ENCODE assay signal across 8 cellular contexts in genomic region chr19:36665832-36666231, GRCh38. TPM values are rescaled to one million over a fixed set of nuclear protein-coding genes. Genes with fewer than 3 reads are reported as not detected.
DNase-seq lines count a peak whose midpoint lies in the region; ATAC-seq and TF ChIP-seq lines count a peak whose summit lies in the region.

No MANE protein-coding gene starts in this region.

- H3K36me3 Mint-ChIP-seq in endodermal cell (ENCODE audit: low read depth) (peaks cover 35% of the 10 kb centered on the region), neural crest cell (ENCODE audit: low read depth) (peaks cover 60% of the 10 kb centered on the region)

- H3K27ac ChIP-seq in C4-2B (peak overlapping the region; percentile 65), endodermal cell (ENCODE audit: low read depth, low read length) (no peak overlapping the region)

- H3K4me3 ChIP-seq in NT2/D1 (ENCODE audit: insufficient read length, low read depth) (peak overlapping the region; percentile 93), endodermal cell (ENCODE audit: low read length) (peak overlapping the region; percentile 100)

- CTCF ChIA-PET in HEK293T (lab: Yijun Ruan, JAX) = no interaction called here

- H3K9me3 ChIP-seq in NT2/D1 (ENCODE audit: insufficient read depth, low read length) = no peaks in the 10 kb centered on the region
- H3K9me3 ChIP-seq in endodermal cell (ENCODE audit: control insufficient read depth, low read length) = peaks cover 23% of the 10 kb centered on the region

- no peak for DNase-seq in NT2/D1 (ENCODE audit: low read depth, low spot score)
- no peak for DNase-seq in endodermal cell
- no peak for DNase-seq in neural crest cell (ENCODE audit: low read depth, low spot score)
- no peak for DNase-seq in NCI-H2107 treated with DMSO at 0.1 percent for 48 hours (lab: John Stamatoyannopoulos, UW; ENCODE audit: unreplicated experiment)
- DNase-seq in NCI-H2171 (lab: John Stamatoyannopoulos, UW) = no peak
- DNase-seq in HEK293T (ENCODE audit: extremely low spot score) = no peak

- H3K9me3 Mint-ChIP-seq in endodermal cell (peaks cover 8% of the 10 kb centered on the region), neural crest cell (peaks cover 35% of the 10 kb centered on the region)

- peak overlapping the region; percentile 98 for H3K4me3 Mint-ChIP-seq in endodermal cell
- H3K4me3 Mint-ChIP-seq in neural crest cell = peak overlapping the region; percentile 100

- H3K27me3 ChIP-seq in NT2/D1 (ENCODE audit: insufficient read depth, insufficient read length) = no peaks in the 10 kb centered on the region
- H3K27me3 ChIP-seq in endodermal cell (ENCODE audit: control insufficient read depth, insufficient read depth, low read length, poor library complexity, severe bottlenecking) = no peaks in the 10 kb centered on the region

- TF ChIP-seq CTCF in C4-2B (conservative IDR thresholded peaks at IDR 0.05) (no peak), endodermal cell (conservative IDR thresholded peaks at IDR 0.05) (no peak), neural crest cell (conservative IDR thresholded peaks at IDR 0.05) (no peak)

- ATAC-seq in HG02981 (IDR thresholded peaks at IDR 0.05; ENCODE audit: unreplicated experiment) = no peak

- WGBS in endodermal cell (ENCODE audit: insufficient coverage in 1 of 2, insufficient read length in 1 of 2), 2 experiments = 86 to 98% methylated on average over 10 to 14 of the region's 14 CpGs

- H3K4me1 Mint-ChIP-seq in endodermal cell = peaks cover 15% of the 10 kb centered on the region
- peaks cover 36% of the 10 kb centered on the region for H3K4me1 Mint-ChIP-seq in neural crest cell

- H3K4me1 ChIP-seq in NT2/D1 (ENCODE audit: insufficient read depth, insufficient read length) (no peaks in the 10 kb centered on the region), endodermal cell (ENCODE audit: control insufficient read depth, insufficient read depth, low read length) (no peaks in the 10 kb centered on the region)

- H3K27me3 Mint-ChIP-seq in endodermal cell (ENCODE audit: insufficient read depth) (no peaks in the 10 kb centered on the region), neural crest cell (ENCODE audit: low read depth) (no peaks in the 10 kb centered on the region)

- H3K36me3 ChIP-seq in NT2/D1 (ENCODE audit: insufficient read depth, insufficient read length, low read length) = peaks cover 11% of the 10 kb centered on the region
- peaks cover 24% of the 10 kb centered on the region for H3K36me3 ChIP-seq in endodermal cell (ENCODE audit: control insufficient read depth, insufficient read depth, low read length)

- H3K27ac Mint-ChIP-seq in endodermal cell (no peak overlapping the region), neural crest cell (ENCODE audit: unreplicated experiment) (no peak overlapping the region)

- H3K9ac ChIP-seq in NT2/D1 (ENCODE audit: insufficient read length, low read depth) (peak overlapping the region; percentile 93), endodermal cell (ENCODE audit: extremely low read depth, low read length, poor library complexity, severe bottlenecking) (peak overlapping the region; percentile 94)

- POLR2A ChIA-PET in HEK293T (lab: Yijun Ruan, JAX) = interaction anchor here (2.4 kb wide), 1 partner anchor 93 kb away, joined by 9 read pairs; the partner anchor contains the start of gene ZNF529

TF ChIP-seq in HEK293T, 16 proteins besides CTCF, POLR2A, EP300 and RAD21:
- TF ChIP-seq ZNF384 (IDR thresholded peaks at IDR 0.05) = no peak
- no peak for TF ChIP-seq ELF4 (IDR thresholded peaks at IDR 0.05)
- TF ChIP-seq FOXM1 (IDR thresholded peaks at IDR 0.05; ENCODE audit: borderline replicate concordance) = no peak
- no peak for TF ChIP-seq FOXA1 (IDR thresholded peaks at IDR 0.05)
- no peak for TF ChIP-seq CTBP1 (IDR thresholded peaks at IDR 0.05; ENCODE audit: borderline replicate concordance)
- TF ChIP-seq LEF1 (IDR thresholded peaks at IDR 0.05; ENCODE audit: borderline replicate concordance) = no peak
- TF ChIP-seq SUZ12 (IDR thresholded peaks at IDR 0.05) = no peak
- no peak for TF ChIP-seq HDGF (IDR thresholded peaks at IDR 0.05; ENCODE audit: borderline replicate concordance)
- no peak for TF ChIP-seq ARNT (IDR thresholded peaks at IDR 0.05)
- no peak for TF ChIP-seq PKNOX1 (IDR thresholded peaks at IDR 0.05)
- no peak for TF ChIP-seq TARDBP (IDR thresholded peaks at IDR 0.05)
- no peak for TF ChIP-seq FOXK2 (IDR thresholded peaks at IDR 0.05)

RNA-seq across cellular contexts. Expression of gene ZNF461, which starts 0.8 kb away (rescaled TPM):
- total RNA-seq in endodermal cell (10 to 100 TPM in 1 of 2 donors, 1 to 10 TPM in 1; 7.5 to 14.1 TPM), neural crest cell (7.7 and 10.2 TPM in 2 replicates)
- polyA plus RNA-seq in endodermal cell (2013, experiment 1 of 2) = 8.1 TPM
- polyA plus RNA-seq in endodermal cell (2013, experiment 2 of 2) = 12.1 TPM

RNA-seq across cellular contexts. Expression of gene ZNF567, which starts 21.6 kb away (rescaled TPM):
- 10 to 100 TPM; 14.3 to 17.2 TPM for total RNA-seq in endodermal cell
- 14.5 TPM for polyA plus RNA-seq in endodermal cell (2013, experiment 1 of 2)
- 13.5 TPM for polyA plus RNA-seq in endodermal cell (2013, experiment 2 of 2)
- 8.6 and 10.3 TPM in 2 replicates for total RNA-seq in neural crest cell
